1 cellular context compared by ENCODE assay signal in genomic region chr10:15321431-15322321, GRCh38.
TF ChIP-seq lines count a peak whose summit lies in the region.

No MANE protein-coding gene starts in this region.

TF ChIP-seq in SK-N-SH, 30 proteins besides CTCF, POLR2A, EP300 and RAD21 (continued from another document):
- no peak for TF ChIP-seq REST (IDR thresholded peaks at IDR 0.05; ENCODE audit: low read depth, low read length)
- TF ChIP-seq FOXJ3 (CRISPR knock-in tag; IDR thresholded peaks at IDR 0.05): no peak
- TF ChIP-seq USF2 (IDR thresholded peaks at IDR 0.05; ENCODE audit: borderline replicate concordance, low read depth, low read length): no peak
- TF ChIP-seq EZH2phosphoT487 (IDR thresholded peaks at IDR 0.05; ENCODE audit: borderline replicate concordance, low read depth): no peak
- no peak for TF ChIP-seq FOSL2 (IDR thresholded peaks at IDR 0.05; ENCODE audit: borderline replicate concordance, low read depth)
- TF ChIP-seq ELF1 (IDR thresholded peaks at IDR 0.05): no peak
- no peak for TF ChIP-seq SIN3A (IDR thresholded peaks at IDR 0.05; ENCODE audit: borderline replicate concordance, low read depth, low read length)
- TF ChIP-seq CHD2 (IDR thresholded peaks at IDR 0.05; ENCODE audit: low read length, partially characterized antibody): peak; percentile 16
- TF ChIP-seq NRF1 (IDR thresholded peaks at IDR 0.05; ENCODE audit: low read depth, low read length): no peak
- peak; percentile 57 for TF ChIP-seq PBX3 (IDR thresholded peaks at IDR 0.05)
- TF ChIP-seq FOXM1 (IDR thresholded peaks at IDR 0.05; ENCODE audit: low read depth): no peak
- no peak for TF ChIP-seq SMC3 (IDR thresholded peaks at IDR 0.05; ENCODE audit: low read depth, low read length)
- no peak for TF ChIP-seq TEAD4 (IDR thresholded peaks at IDR 0.05; ENCODE audit: borderline replicate concordance, insufficient read depth)
- TF ChIP-seq IRF3 (IDR thresholded peaks at IDR 0.05; ENCODE audit: low read depth, low read length): no peak
- TF ChIP-seq NFIC (IDR thresholded peaks at IDR 0.05; ENCODE audit: borderline replicate concordance): peak; percentile 63
- no peak for TF ChIP-seq RFX5 (IDR thresholded peaks at IDR 0.05; ENCODE audit: low read length)
- TF ChIP-seq YY1 (IDR thresholded peaks at IDR 0.05; ENCODE audit: low read depth): no peak
- TF ChIP-seq MAX (IDR thresholded peaks at IDR 0.05; ENCODE audit: low read depth): no peak
- no peak for TF ChIP-seq TAF1 (IDR thresholded peaks at IDR 0.05; ENCODE audit: borderline replicate concordance, low read depth, low read length)
- TF ChIP-seq GATA2 (CRISPR knock-in tag; IDR thresholded peaks at IDR 0.05): peak; percentile 33; the same call in 1 of the 2 replicates
- TF ChIP-seq MXI1 (IDR thresholded peaks at IDR 0.05; ENCODE audit: low read depth, low read length): peak; percentile 68; the same call in 1 of the 2 replicates
